1 cellular context compared by ENCODE assay signal in the genomic region with DNA sequence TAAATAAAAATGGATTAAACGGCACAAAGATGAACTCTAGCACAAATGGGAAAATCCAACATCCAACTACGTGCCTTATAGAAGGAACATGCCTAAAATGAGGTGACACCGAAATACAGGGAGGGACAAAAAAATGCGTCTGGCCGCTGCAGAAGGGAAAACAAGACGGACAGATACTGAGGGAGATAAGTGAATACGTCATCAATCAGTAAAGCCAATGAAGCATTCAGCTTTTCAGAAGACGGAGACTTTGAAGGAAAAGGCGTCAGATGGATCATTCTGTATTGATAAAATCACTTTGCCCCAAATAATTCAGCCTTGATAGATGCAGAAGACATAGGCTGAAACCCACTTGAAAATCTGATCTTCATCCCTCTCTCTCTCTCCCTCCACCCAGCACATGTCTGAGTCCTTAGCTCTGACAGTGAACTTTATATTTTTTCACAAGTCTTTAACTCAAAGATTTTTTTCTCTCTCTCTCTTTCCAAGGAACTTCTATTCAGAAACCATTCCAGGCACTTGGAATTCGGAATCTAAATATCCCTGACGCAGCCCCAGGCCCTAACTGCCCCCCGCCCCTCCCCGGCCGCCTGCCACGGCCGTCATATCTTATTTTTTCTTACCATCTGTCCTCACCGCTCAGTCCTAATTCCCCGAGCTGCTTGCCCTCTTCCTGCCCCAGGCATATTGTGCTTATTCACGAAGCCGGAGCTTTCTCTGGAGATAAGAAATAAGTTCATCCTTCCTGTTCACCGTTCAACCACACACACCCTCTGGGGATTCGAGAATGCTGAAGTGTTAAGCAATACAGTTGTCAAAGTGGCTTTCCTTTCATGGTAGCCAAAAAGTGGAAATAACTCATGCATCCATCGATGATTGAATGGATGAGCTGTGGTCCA.
TF ChIP-seq lines count a peak whose summit lies in the region.

No MANE protein-coding gene starts in this region.

TF ChIP-seq in K562, 482 proteins besides CTCF, POLR2A, EP300 and RAD21 (continued from another document and continues in another):
- TF ChIP-seq HOXB6 (CRISPR knock-in tag; IDR thresholded peaks at IDR 0.05; ENCODE audit: borderline replicate concordance) (no peak), RBM25 (IDR thresholded peaks at IDR 0.05; ENCODE audit: low read depth, low read length, severe bottlenecking) (no peak), EHMT2 (IDR thresholded peaks at IDR 0.05) (peak; percentile 72; the same call in 1 of the 2 replicates), RFX5 (IDR thresholded peaks at IDR 0.05; ENCODE audit: low read depth, low read length) (no peak), MECOM (CRISPR knock-in tag; IDR thresholded peaks at IDR 0.05) (peak; percentile 70; the same call in 1 of the 2 replicates), CHD2 (IDR thresholded peaks at IDR 0.05; ENCODE audit: low read depth, low read length) (no peak), CCNT2 (IDR thresholded peaks at IDR 0.05; ENCODE audit: borderline replicate concordance, extremely low read depth, insufficient read length, low read depth, low read length) (peak; percentile 23), GATA2 (CRISPR knock-in tag; IDR thresholded peaks at IDR 0.05) (peak; percentile 61; the same call in 1 of the 2 replicates), SREBF2 (CRISPR knock-in tag; IDR thresholded peaks at IDR 0.05) (no peak), STAT5A (IDR thresholded peaks at IDR 0.05; ENCODE audit: borderline replicate concordance, low read length) (peak; percentile 65), FOSL1 (tag; conservative IDR thresholded peaks at IDR 0.05) (peak; percentile 41; the same call in 1 of the 2 replicates), ELF1 (tag; IDR thresholded peaks at IDR 0.05) (0 out of 2 replicates have a peak, but pooled peaks have one; percentile 3), NCOA1 (IDR thresholded peaks at IDR 0.05; ENCODE audit: low read depth) (peak; percentile 71; the same call in 1 of the 2 replicates), SOX6 (IDR thresholded peaks at IDR 0.05) (peak; percentile 56; the same call in 1 of the 2 replicates), ZBTB7A (IDR thresholded peaks at IDR 0.05; ENCODE audit: borderline replicate concordance, control insufficient read depth, low read depth, low read length) (peak; percentile 69; the same call in 1 of the 2 replicates), POU5F1 (IDR thresholded peaks at IDR 0.05; ENCODE audit: borderline replicate concordance, low read depth, low read length, partially characterized antibody) (no peak), KLF16 (IDR thresholded peaks at IDR 0.05) (peak; percentile 57; the same call in 1 of the 2 replicates), NR2C2 (CRISPR knock-in tag; IDR thresholded peaks at IDR 0.05) (no peak), NR2C2 (tag; IDR thresholded peaks at IDR 0.05) (peak; percentile 50; the same call in 1 of the 2 replicates), ZEB2 (IDR thresholded peaks at IDR 0.05) (peak; percentile 45; the same call in 1 of the 2 replicates), STAT6 (CRISPR knock-in tag; IDR thresholded peaks at IDR 0.05) (no peak), LCOR (CRISPR knock-in tag; IDR thresholded peaks at IDR 0.05) (0 out of 2 replicates have a peak, but pooled peaks have one; percentile 66), HDAC2 (IDR thresholded peaks at IDR 0.05) (peak; percentile 55; the same call in 1 of the 2 replicates), ZBTB1 (CRISPR knock-in tag; IDR thresholded peaks at IDR 0.05; ENCODE audit: borderline replicate concordance, low read depth) (no peak), PKNOX1 (IDR thresholded peaks at IDR 0.05) (peak; percentile 39), ZNF324 (CRISPR knock-in tag; IDR thresholded peaks at IDR 0.05) (no peak), CBFA2T3 (IDR thresholded peaks at IDR 0.05) (peak; percentile 93), CEBPG (CRISPR knock-in tag; IDR thresholded peaks at IDR 0.05) (peak; percentile 73; the same call in 1 of the 2 replicates), CEBPG (tag; conservative IDR thresholded peaks at IDR 0.05 in 1 of 2, IDR thresholded peaks at IDR 0.05 in 1 of 2) (peak; percentile 90 to 94), GABPA (tag; conservative IDR thresholded peaks at IDR 0.05; ENCODE audit: low read depth) (peak; percentile 46; the same call in 1 of the 2 replicates), HDAC3 (IDR thresholded peaks at IDR 0.05; ENCODE audit: borderline replicate concordance, partially characterized antibody) (peak; percentile 31), ZNF316 (IDR thresholded peaks at IDR 0.05) (peak; percentile 74), ZNF280B (CRISPR knock-in tag; IDR thresholded peaks at IDR 0.05) (no peak), MCM3 (IDR thresholded peaks at IDR 0.05) (no peak), ZNF318 (IDR thresholded peaks at IDR 0.05; ENCODE audit: borderline replicate concordance in 1 of 2, low read depth in 1 of 2) (no peak)
- TF ChIP-seq, protein P1, sequence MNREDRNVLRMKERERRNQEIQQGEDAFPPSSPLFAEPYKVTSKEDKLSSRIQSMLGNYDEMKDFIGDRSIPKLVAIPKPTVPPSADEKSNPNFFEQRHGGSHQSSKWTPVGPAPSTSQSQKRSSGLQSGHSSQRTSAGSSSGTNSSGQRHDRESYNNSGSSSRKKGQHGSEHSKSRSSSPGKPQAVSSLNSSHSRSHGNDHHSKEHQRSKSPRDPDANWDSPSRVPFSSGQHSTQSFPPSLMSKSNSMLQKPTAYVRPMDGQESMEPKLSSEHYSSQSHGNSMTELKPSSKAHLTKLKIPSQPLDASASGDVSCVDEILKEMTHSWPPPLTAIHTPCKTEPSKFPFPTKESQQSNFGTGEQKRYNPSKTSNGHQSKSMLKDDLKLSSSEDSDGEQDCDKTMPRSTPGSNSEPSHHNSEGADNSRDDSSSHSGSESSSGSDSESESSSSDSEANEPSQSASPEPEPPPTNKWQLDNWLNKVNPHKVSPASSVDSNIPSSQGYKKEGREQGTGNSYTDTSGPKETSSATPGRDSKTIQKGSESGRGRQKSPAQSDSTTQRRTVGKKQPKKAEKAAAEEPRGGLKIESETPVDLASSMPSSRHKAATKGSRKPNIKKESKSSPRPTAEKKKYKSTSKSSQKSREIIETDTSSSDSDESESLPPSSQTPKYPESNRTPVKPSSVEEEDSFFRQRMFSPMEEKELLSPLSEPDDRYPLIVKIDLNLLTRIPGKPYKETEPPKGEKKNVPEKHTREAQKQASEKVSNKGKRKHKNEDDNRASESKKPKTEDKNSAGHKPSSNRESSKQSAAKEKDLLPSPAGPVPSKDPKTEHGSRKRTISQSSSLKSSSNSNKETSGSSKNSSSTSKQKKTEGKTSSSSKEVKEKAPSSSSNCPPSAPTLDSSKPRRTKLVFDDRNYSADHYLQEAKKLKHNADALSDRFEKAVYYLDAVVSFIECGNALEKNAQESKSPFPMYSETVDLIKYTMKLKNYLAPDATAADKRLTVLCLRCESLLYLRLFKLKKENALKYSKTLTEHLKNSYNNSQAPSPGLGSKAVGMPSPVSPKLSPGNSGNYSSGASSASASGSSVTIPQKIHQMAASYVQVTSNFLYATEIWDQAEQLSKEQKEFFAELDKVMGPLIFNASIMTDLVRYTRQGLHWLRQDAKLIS (CRISPR knock-in tag; IDR thresholded peaks at IDR 0.05) = no peak
